8 cellular contexts compared by ENCODE assay signal in the genomic region with DNA sequence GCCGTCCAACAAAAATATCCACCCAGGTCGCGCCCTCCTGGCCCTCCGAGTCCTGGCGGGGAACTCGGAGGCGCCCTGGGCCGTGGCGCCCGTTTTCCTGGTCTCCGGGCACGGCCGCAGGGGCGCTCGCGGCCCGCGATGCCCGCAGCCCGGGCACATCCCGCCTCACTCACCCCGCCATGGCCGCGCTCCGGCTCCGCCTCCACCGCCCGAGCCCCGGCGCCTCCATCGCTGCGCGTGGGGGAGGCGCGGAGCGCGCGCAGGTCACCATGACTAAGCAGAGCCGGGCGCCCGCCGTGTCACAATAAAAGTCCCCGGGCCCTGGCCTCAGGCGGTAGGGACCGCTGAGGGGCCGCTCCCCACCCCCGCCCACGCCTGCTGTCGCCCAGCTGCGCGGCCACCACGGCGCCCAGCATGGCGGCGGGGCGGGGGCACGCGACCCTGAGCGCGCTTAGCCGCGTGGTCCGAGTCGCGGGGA. TPM values are rescaled to one million over a fixed set of nuclear protein-coding genes. Genes with fewer than 3 reads are reported as not detected.
DNase-seq lines count a peak whose midpoint lies in the region; ATAC-seq, FAIRE-seq and TF ChIP-seq lines count a peak whose summit lies in the region.

No MANE protein-coding gene starts in this region.

- intact Hi-C loops in breast epithelium (cut with DNase I; ENCODE audit: low total_unique reads) = no loop called here

- peak overlapping the region; percentile 82 for H3K4me3 ChIP-seq in AG04450 (ENCODE audit: low read depth, low read length)
- H3K4me3 ChIP-seq in WERI-Rb-1 (ENCODE audit: low read depth, low read length) = peak overlapping the region; percentile 86
- H3K4me3 ChIP-seq in breast epithelium = peak overlapping the region; percentile 82 to 98 (median 87)
- peak overlapping the region; percentile 93 to 94 for H3K4me3 ChIP-seq in small intestine (ENCODE audit: low read depth in 1 of 2, low read length in 2 of 2)

- H3K9me3 ChIP-seq in AG04450 (ENCODE audit: control insufficient read depth, insufficient read depth, low read length) = no peaks in the 10 kb centered on the region; the same call in 1 of the 2 replicates
- H3K9me3 ChIP-seq in WERI-Rb-1 (ENCODE audit: severe bottlenecking) = peaks cover 3% of the 10 kb centered on the region
- no peaks in the 10 kb centered on the region for H3K9me3 ChIP-seq in breast epithelium
- no peaks in the 10 kb centered on the region for H3K9me3 ChIP-seq in small intestine (ENCODE audit: control insufficient read depth, low read depth)

- H3K27me3 ChIP-seq in AG04450 (ENCODE audit: control insufficient read depth, insufficient read depth, low read length) = no peaks in the 10 kb centered on the region
- no peaks in the 10 kb centered on the region for H3K27me3 ChIP-seq in WERI-Rb-1 (ENCODE audit: insufficient read depth, low read depth, severe bottlenecking)
- no peaks in the 10 kb centered on the region for H3K27me3 ChIP-seq in breast epithelium
- no peaks in the 10 kb centered on the region for H3K27me3 ChIP-seq in small intestine (ENCODE audit: control insufficient read depth in 2 of 2, insufficient read depth in 2 of 2, low read length in 2 of 2)

- DNase-seq in AG04450 (ENCODE audit: low read depth, low spot score) (peak; percentile 38), NCI-H2171 treated with DMSO at 0.1 percent for 48 hours (lab: John Stamatoyannopoulos, UW) (peak; percentile 89), WERI-Rb-1 (peak; percentile 97), breast epithelium (ENCODE audit: low spot score in 2 of 2) (peak; percentile 85 to 89), iPS-NIHi7 (ENCODE audit: extremely low spot score) (peak; percentile 93), small intestine (peak; percentile 88)

- peak overlapping the region; percentile 92 for H3K27ac ChIP-seq in AG04450 (ENCODE audit: low read depth, low read length)
- peak overlapping the region; percentile 99 for H3K27ac ChIP-seq in WERI-Rb-1
- peak overlapping the region; percentile 95 to 97 for H3K27ac ChIP-seq in breast epithelium
- H3K27ac ChIP-seq in small intestine (ENCODE audit: low read depth in 1 of 2, low read length in 1 of 2) = peak overlapping the region; percentile 97 to 99

- no peak for FAIRE-seq in small intestine (lab: Jason Lieb, UNC)

- CTCF ChIA-PET in AG04450 (lab: Charles Lee) = interaction anchor here (0.6 kb wide), 1 partner anchor 59 kb away, joined by 3 read pairs; no protein-coding TSS in a partner anchor

- H3K36me3 ChIP-seq in WERI-Rb-1 (peaks cover 50% of the 10 kb centered on the region), breast epithelium (no peaks in the 10 kb centered on the region), small intestine (ENCODE audit: control insufficient read depth in 2 of 2, insufficient read depth in 2 of 2, low read length in 2 of 2) (no peaks in the 10 kb centered on the region)

- no peak for TF ChIP-seq POLR2A in breast epithelium (IDR thresholded peaks at IDR 0.05)

- ATAC-seq in GM18873 (IDR thresholded peaks at IDR 0.05; ENCODE audit: low FRiP score, unreplicated experiment) = peak; percentile 55
- peak; percentile 84 for ATAC-seq in HG03135 (IDR thresholded peaks at IDR 0.05; ENCODE audit: unreplicated experiment)

- TF ChIP-seq CTCF in AG04450 (IDR thresholded peaks at IDR 0.05; ENCODE audit: low read depth, low read length) (no peak), WERI-Rb-1 (IDR thresholded peaks at IDR 0.05; ENCODE audit: low read depth, low read length) (no peak), breast epithelium (IDR thresholded peaks at IDR 0.05) (peak in 2 of 3 donors; percentile 4 to 9)

- H3K4me1 ChIP-seq in breast epithelium = peaks cover 0 to 4% of the 10 kb centered on the region in 2 donors
- peaks cover 0 to 2% of the 10 kb centered on the region in 2 donors for H3K4me1 ChIP-seq in small intestine (ENCODE audit: control insufficient read depth in 2 of 2, insufficient read depth in 1 of 2, low read depth in 1 of 2, low read length in 1 of 2)

- WGBS in small intestine, 3 donors = 0 to 2% (median 1%) methylated on average over 37 to 65 of the region's 65 CpGs

- POLR2A ChIA-PET in AG04450 (lab: Yijun Ruan, JAX) = interaction anchor here (0.6 kb wide), 1 partner anchor 150 kb away, joined by 7 read pairs; no protein-coding TSS in a partner anchor

RNA-seq across cellular contexts. Expression of a gene that starts 0.6 kb away (rescaled TPM):
- 46.7 and 64.3 TPM in 2 replicates for polyA plus RNA-seq in AG04450 (2011; rRNA removed)
- 89.5 and 127 TPM in 2 replicates for polyA minus RNA-seq in AG04450 (2011; rRNA and poly(A)+ RNA removed)
- total RNA-seq in breast epithelium = 10 to 100 TPM; 52.8 to 53.6 (median 53.6) TPM
- polyA plus RNA-seq in small intestine = 10 to 100 TPM; 44.0 to 73.8 (median 68.9) TPM

RNA-seq across cellular contexts. Expression of a gene that starts 14.7 kb away (rescaled TPM):
- 0.10 and 0.11 TPM in 2 replicates for polyA plus RNA-seq in AG04450 (2011; rRNA removed)
- polyA minus RNA-seq in AG04450 (2011; rRNA and poly(A)+ RNA removed) = not detected in 2 replicates
- total RNA-seq in breast epithelium = 1 to 10 TPM in 1 of 3 donors, under 1 TPM in 2; 0.16 to 1.2 (median 0.66) TPM
- under 1 TPM in 1 of 3 donors, not detected in 2; 0.09 TPM for polyA plus RNA-seq in small intestine

RNA-seq across cellular contexts. Expression of a gene that starts 41.1 kb away (rescaled TPM):
- polyA plus RNA-seq in AG04450 (2011; rRNA removed) (4.6 and 8.7 TPM in 2 replicates), small intestine (100 to 1,000 TPM in 2 of 3 donors, 10 to 100 TPM in 1; 49.0 to 181 (median 161) TPM)
- 7.3 and 10.6 TPM in 2 replicates for polyA minus RNA-seq in AG04450 (2011; rRNA and poly(A)+ RNA removed)
- 10 to 100 TPM; 13.1 to 18.0 (median 16.1) TPM for total RNA-seq in breast epithelium

Comparison
In these comparisons a context has a peak if more than half of its experiments do, and no peak if none do; other contexts are left out.
1. Peak in every context shown above with its lines: DNase-seq, ATAC-seq, H3K4me3 ChIP-seq and H3K27ac ChIP-seq.
2. DNase-seq: peak in every context shown above with its lines; median percentile 97 in WERI-Rb-1; 93 in iPS-NIHi7; 89 in NCI-H2171 treated with DMSO at 0.1 percent for 48 hours; 88 in small intestine; 87 in breast epithelium; 38 in AG04450.
3. CTCF ChIP-seq: peak in breast epithelium (2 of 3); none in AG04450 (single experiment) and WERI-Rb-1 (single experiment).